ENCODE assay signal across 8 cellular contexts in the genomic region with DNA sequence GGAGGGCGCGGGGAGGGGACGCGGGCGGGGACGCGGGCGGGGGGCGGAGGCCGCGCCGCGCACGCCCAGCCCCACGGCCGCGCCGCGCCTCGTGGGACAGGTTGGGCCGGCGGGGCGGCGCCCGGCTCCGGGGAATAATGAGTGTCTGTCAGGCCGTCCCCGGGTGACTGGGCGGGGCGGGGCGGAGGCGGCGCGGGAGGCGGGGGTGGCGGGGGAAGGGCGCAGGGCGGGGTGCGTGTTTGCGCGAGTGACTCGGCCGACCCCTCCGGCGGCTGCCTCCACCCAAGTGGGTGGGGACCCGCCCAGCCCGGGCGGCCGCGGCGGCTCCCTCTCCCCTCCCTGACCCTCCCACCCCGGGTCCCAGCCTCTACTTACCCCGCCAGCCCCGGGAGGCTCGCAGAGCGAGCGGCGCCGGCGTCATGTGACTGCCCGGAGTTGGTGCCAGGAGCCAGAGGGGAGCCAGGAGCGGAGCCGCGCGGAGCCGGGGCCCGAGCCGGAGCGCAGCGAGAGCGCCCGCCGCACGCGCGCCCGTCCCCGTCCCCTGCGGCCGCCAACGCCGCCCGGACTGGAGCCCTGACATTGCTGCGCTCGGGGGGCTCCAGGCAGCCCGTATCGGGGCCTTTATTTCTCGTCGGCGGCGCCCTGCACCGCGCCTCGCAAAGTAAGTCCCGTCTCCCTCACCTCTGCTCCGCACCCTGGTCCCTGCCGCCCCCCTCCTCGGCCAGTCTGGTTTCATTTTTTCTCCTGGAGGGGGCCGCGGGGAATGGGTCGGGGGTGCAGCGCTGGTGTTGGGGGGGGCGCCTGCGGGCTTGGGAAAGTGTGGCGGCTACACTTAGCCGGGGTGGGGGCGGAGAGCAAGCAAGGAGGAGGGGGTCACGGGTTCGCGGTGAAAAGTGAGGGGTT. TPM values are rescaled to one million over a fixed set of nuclear protein-coding genes. Genes with fewer than 3 reads are reported as not detected.
DNase-seq lines count a peak whose midpoint lies in the region; ATAC-seq, FAIRE-seq and TF ChIP-seq lines count a peak whose summit lies in the region.

A gene (plus strand): TSS at position 399 of the 903 bp plus-strand sequence. CDS start 16,427 bp downstream, outside the sequence.

- CTCF ChIA-PET in A549 (lab: Yijun Ruan, JAX): no interaction called here

- no peaks in the 10 kb centered on the region for H3K36me3 ChIP-seq in kidney (ENCODE audit: control insufficient read depth in 1 of 2, insufficient read depth in 2 of 2, low read length in 2 of 2)

- POLR2A ChIA-PET in A549 (lab: Yijun Ruan, JAX): no interaction called here

- peak within 1 kb of the TSS; percentile 99 for H3K4me2 ChIP-seq in A549

- TF ChIP-seq EP300 in A549 (IDR thresholded peaks at IDR 0.05): peak in 1 of 2 experiments; percentile 23; a peak in 1 of 5 replicates

- intact Hi-C loops in kidney (cut with DNase I): no loop called here

- FAIRE-seq in A549 (lab: Jason Lieb, UNC) (no peak), kidney (lab: Jason Lieb, UNC) (no peak)

- peak; percentile 26; the same call in 1 of the 2 replicates for TF ChIP-seq POLR2A in A549 (IDR thresholded peaks at IDR 0.05; ENCODE audit: low read length)

- no CpG with 5 or more reads among the region's 110 CpGs for WGBS in A549 (ENCODE audit: missing lambda C conversion rate)

- peak within 1 kb of the TSS; percentile 81 to 83 for H3K9ac ChIP-seq in kidney (ENCODE audit: low read length in 2 of 2)

- no peak for TF ChIP-seq CTCF in A549 (IDR thresholded peaks at IDR 0.05)
- no peak for TF ChIP-seq CTCF in kidney (IDR thresholded peaks at IDR 0.05; ENCODE audit: borderline replicate concordance, extremely low read depth, insufficient read depth)

- H3K9me3 ChIP-seq in A549: no peaks in the 10 kb centered on the region
- no peaks in the 10 kb centered on the region for H3K9me3 ChIP-seq in kidney (ENCODE audit: control insufficient read depth in 1 of 2, low read length in 2 of 2)

- H3K27ac ChIP-seq in A549: peak within 1 kb of the TSS; percentile 99
- H3K27ac ChIP-seq in kidney (ENCODE audit: low read depth in 2 of 2, low read length in 2 of 2): peak within 1 kb of the TSS; percentile 95 to 97

- 0 out of 5 replicates have a peak, but pooled peaks of 1 of the 2 experiments have one; percentile 16 for TF ChIP-seq RAD21 in A549 (conservative IDR thresholded peaks at IDR 0.05 in 1 of 2, IDR thresholded peaks at IDR 0.05 in 1 of 2)

- H3K4me3 ChIP-seq in A549 (peak within 1 kb of the TSS; percentile 98), kidney (ENCODE audit: low read length in 2 of 2) (peak within 1 kb of the TSS; percentile 84 to 87)

- H3K4me1 ChIP-seq in A549: peaks cover 22% of the 10 kb centered on the region
- H3K4me1 ChIP-seq in kidney (ENCODE audit: control insufficient read depth in 1 of 2, insufficient read depth in 1 of 2, low read depth in 1 of 2, low read length in 2 of 2): peaks cover 2 to 25% of the 10 kb centered on the region in 2 donors

- DNase-seq in A549 (ENCODE audit: low read depth in 1 of 2, low spot score in 1 of 2) (peak; percentile 63 to 83), NCI-H226 (peak; percentile 74), cerebellum (ENCODE audit: low spot score) (peak; percentile 89), kidney (peak; percentile 98)
- DNase-seq in activated CD4-positive, alpha-beta T cell treated with anti-CD3 and anti-CD28 coated beads for 1 hour: peak; percentile 91
- DNase-seq in stimulated activated CD4-positive, alpha-beta T cell treated with anti-CD3 and anti-CD28 coated beads, Interleukin-12 subunit alpha, Interleukin-12 subunit beta, amount 100 ng/mL, for 48 hours (ENCODE audit: low read depth in 2 of 3, low spot score in 1 of 3): peak in 2 of 3 donors; percentile 52 to 74

- peak; percentile 70 to 72 for ATAC-seq in A549
- peak; percentile 73 for ATAC-seq in GM18868 (IDR thresholded peaks at IDR 0.05; ENCODE audit: unreplicated experiment)
- ATAC-seq in HG03108 (IDR thresholded peaks at IDR 0.05; ENCODE audit: unreplicated experiment): peak; percentile 60

TF ChIP-seq in A549, 52 proteins besides CTCF, POLR2A, EP300 and RAD21:
- TF ChIP-seq JUN (IDR thresholded peaks at IDR 0.05): peak; percentile 7 to 64; a peak in 3 of 5 replicates
- TF ChIP-seq ESRRA (IDR thresholded peaks at IDR 0.05; ENCODE audit: borderline replicate concordance, low read length): no peak
- TF ChIP-seq BHLHE40 (IDR thresholded peaks at IDR 0.05; ENCODE audit: low read depth, low read length): no peak
- no peak for TF ChIP-seq ZFP36 (IDR thresholded peaks at IDR 0.05; ENCODE audit: borderline replicate concordance, partially characterized antibody)
- no peak for TF ChIP-seq ZNF302 (CRISPR knock-in tag; IDR thresholded peaks at IDR 0.05)
- TF ChIP-seq PHF8 (IDR thresholded peaks at IDR 0.05; ENCODE audit: borderline replicate concordance, low read depth): peak; percentile 58; the same call in 1 of the 2 replicates
- TF ChIP-seq, protein P1, sequence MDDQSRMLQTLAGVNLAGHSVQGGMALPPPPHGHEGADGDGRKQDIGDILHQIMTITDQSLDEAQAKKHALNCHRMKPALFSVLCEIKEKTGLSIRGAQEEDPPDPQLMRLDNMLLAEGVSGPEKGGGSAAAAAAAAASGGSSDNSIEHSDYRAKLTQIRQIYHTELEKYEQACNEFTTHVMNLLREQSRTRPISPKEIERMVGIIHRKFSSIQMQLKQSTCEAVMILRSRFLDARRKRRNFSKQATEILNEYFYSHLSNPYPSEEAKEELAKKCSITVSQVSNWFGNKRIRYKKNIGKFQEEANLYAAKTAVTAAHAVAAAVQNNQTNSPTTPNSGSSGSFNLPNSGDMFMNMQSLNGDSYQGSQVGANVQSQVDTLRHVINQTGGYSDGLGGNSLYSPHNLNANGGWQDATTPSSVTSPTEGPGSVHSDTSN (IDR thresholded peaks at IDR 0.05): no peak
- TF ChIP-seq, protein P2, sequence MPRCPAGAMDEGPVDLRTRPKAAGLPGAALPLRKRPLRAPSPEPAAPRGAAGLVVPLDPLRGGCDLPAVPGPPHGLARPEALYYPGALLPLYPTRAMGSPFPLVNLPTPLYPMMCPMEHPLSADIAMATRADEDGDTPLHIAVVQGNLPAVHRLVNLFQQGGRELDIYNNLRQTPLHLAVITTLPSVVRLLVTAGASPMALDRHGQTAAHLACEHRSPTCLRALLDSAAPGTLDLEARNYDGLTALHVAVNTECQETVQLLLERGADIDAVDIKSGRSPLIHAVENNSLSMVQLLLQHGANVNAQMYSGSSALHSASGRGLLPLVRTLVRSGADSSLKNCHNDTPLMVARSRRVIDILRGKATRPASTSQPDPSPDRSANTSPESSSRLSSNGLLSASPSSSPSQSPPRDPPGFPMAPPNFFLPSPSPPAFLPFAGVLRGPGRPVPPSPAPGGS (IDR thresholded peaks at IDR 0.05): peak; percentile 11; the same call in 1 of the 3 replicates
- TF ChIP-seq NR3C1 (IDR thresholded peaks at IDR 0.05): no peak
- TF ChIP-seq, protein P3, sequence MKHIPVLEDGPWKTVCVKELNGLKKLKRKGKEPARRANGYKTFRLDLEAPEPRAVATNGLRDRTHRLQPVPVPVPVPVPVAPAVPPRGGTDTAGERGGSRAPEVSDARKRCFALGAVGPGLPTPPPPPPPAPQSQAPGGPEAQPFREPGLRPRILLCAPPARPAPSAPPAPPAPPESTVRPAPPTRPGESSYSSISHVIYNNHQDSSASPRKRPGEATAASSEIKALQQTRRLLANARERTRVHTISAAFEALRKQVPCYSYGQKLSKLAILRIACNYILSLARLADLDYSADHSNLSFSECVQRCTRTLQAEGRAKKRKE (CRISPR knock-in tag; IDR thresholded peaks at IDR 0.05; ENCODE audit: low read depth): no peak
- TF ChIP-seq MAZ (IDR thresholded peaks at IDR 0.05; ENCODE audit: borderline replicate concordance, low read depth, low read length): 0 out of 2 replicates have a peak, but pooled peaks have one; percentile 42

RNA-seq across cellular contexts. Expression of the gene that starts here (rescaled TPM):
- polyA plus RNA-seq in A549 (2011; rRNA removed) (26.9 and 29.6 TPM in 2 replicates), A549 (2017; fragmentation: RNase III; extraction: RNeasy Plus Mini Kit Qiagen cat#74134 plus additional on column Dnase treatment) (10.5 to 11.6 TPM (median 11.2 TPM) in 3 replicates), kidney (ENCODE audit: insufficient read depth, low read depth, low replicate concordance) (9.3 TPM)
- 6.3 and 7.6 TPM in 2 replicates for polyA plus RNA-seq in A549 (2012; cell fraction: cytosol; rRNA removed)
- 7.1 and 8.2 TPM in 2 replicates for polyA plus RNA-seq in A549 (2012; cell fraction: nucleus; rRNA removed)
- polyA minus RNA-seq in A549 (2011; rRNA and poly(A)+ RNA removed): 45.3 and 45.8 TPM in 2 replicates
- total RNA-seq in cerebellum (24.8 TPM), kidney (87.7 TPM)

Comparison
In these comparisons a context has a peak if more than half of its experiments do, and no peak if none do; other contexts are left out.
1. Peak in every context shown above with its lines: DNase-seq, ATAC-seq, H3K4me3 ChIP-seq and H3K27ac ChIP-seq.